8 cellular contexts compared by ENCODE assay signal in the genomic region with DNA sequence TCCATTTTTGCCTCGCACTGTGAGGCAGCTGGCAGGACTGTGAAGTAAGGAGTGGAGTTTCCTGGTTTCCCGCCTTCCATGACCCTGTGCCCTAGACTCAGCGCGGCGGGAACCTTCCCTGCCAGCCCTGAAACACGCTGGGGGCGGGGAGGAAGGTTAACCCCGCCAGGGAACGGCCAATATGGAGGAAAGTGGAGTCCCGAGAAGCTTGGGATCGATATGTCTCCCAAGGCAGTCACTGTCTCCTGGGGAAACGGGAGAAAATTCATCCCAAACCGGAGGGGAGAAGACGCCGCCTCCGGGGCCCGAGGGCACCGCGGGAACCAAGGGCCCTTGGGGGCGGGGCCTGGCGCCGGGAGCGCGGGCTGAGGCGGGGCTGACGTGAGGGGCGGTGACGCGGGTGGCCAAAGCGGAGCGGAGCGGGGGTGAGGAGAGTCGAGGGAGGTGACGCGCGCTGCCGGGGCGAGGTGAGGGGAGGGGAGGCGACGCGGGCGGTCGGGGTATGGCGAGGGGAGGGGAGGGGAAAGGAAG. TPM values are rescaled to one million over a fixed set of nuclear protein-coding genes. Genes with fewer than 3 reads are reported as not detected.
DNase-seq lines count a peak whose midpoint lies in the region; ATAC-seq, FAIRE-seq and TF ChIP-seq lines count a peak whose summit lies in the region.

A gene with protein sequence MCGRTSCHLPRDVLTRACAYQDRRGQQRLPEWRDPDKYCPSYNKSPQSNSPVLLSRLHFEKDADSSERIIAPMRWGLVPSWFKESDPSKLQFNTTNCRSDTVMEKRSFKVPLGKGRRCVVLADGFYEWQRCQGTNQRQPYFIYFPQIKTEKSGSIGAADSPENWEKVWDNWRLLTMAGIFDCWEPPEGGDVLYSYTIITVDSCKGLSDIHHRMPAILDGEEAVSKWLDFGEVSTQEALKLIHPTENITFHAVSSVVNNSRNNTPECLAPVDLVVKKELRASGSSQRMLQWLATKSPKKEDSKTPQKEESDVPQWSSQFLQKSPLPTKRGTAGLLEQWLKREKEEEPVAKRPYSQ (plus strand): TSS at position 432 of the 531 bp plus-strand sequence. CDS start 863 bp downstream, outside the sequence.

- TF ChIP-seq CTCF in A673 (conservative IDR thresholded peaks at IDR 0.05; ENCODE audit: low read depth, low read length): no peak
- no peak for TF ChIP-seq CTCF in chondrocyte (IDR thresholded peaks at IDR 0.05)
- no peak for TF ChIP-seq CTCF in kidney (IDR thresholded peaks at IDR 0.05; ENCODE audit: borderline replicate concordance, extremely low read depth, insufficient read depth)

- no peaks in the 10 kb centered on the region for H3K27me3 Mint-ChIP-seq in chondrocyte (ENCODE audit: low read depth)

- H3K9me3 ChIP-seq in A673 (ENCODE audit: low read depth, low read length, poor library complexity, severe bottlenecking) (no peaks in the 10 kb centered on the region), kidney (ENCODE audit: control insufficient read depth in 1 of 2, low read length in 2 of 2) (no peaks in the 10 kb centered on the region)

- peaks cover 32% of the 10 kb centered on the region for H3K36me3 Mint-ChIP-seq in chondrocyte (ENCODE audit: low read depth)

- H3K9ac ChIP-seq in kidney (ENCODE audit: low read length in 2 of 2): peak within 1 kb of the TSS; percentile 67 to 88

- BruUV-seq in A673 (replicated peaks; lab: Mats Ljungman, UMichigan): no TSS peak

- POLR2A ChIA-PET in A673 (lab: Charles Lee; ENCODE audit: low non-redundant PET): interaction anchor here (0.6 kb wide), 1 partner anchor 157 kb away, joined by 13 read pairs; no protein-coding TSS in a partner anchor

- DNase-seq in A673 (ENCODE audit: low spot score): peak; percentile 93
- DNase-seq in NCI-H524 treated with DMSO at 0.1 percent for 48 hours (lab: John Stamatoyannopoulos, UW): peak; percentile 38
- DNase-seq in activated CD4-positive, alpha-beta T cell treated with anti-CD3 and anti-CD28 coated beads for 4 hours: peak; percentile 95 to 96
- peak; percentile 97 for DNase-seq in chondrocyte (ENCODE audit: low spot score)
- peak; percentile 98 for DNase-seq in kidney
- peak; percentile 87 to 93 for DNase-seq in stimulated activated CD4-positive, alpha-beta T cell treated with anti-CD3 and anti-CD28 coated beads, Interleukin-15, amount 100 ng/mL, for 1 hour (ENCODE audit: low read depth in 1 of 2, low spot score in 1 of 2)

- H3K4me1 Mint-ChIP-seq in chondrocyte (ENCODE audit: low read depth): peaks cover 21% of the 10 kb centered on the region

- H3K9me3 Mint-ChIP-seq in chondrocyte (ENCODE audit: low read depth): no peaks in the 10 kb centered on the region

- intact Hi-C loops in A673 (cut with micrococcal nuclease; ENCODE audit: unreplicated experiment) (no loop called here), kidney (cut with DNase I) (no loop called here)

- H3K4me3 Mint-ChIP-seq in chondrocyte (ENCODE audit: unreplicated experiment): peak within 1 kb of the TSS; percentile 96

- ATAC-seq in GM19035 (IDR thresholded peaks at IDR 0.05; ENCODE audit: unreplicated experiment) (peak; percentile 49), HG03439 (IDR thresholded peaks at IDR 0.05; ENCODE audit: unreplicated experiment) (peak; percentile 39)

- H3K4me3 ChIP-seq in A673 (ENCODE audit: low read depth, low read length, poor library complexity, severe bottlenecking) (peak within 1 kb of the TSS; percentile 93), kidney (ENCODE audit: low read length in 2 of 2) (peak within 1 kb of the TSS; percentile 81 to 84)

- H3K4me1 ChIP-seq in A673 (ENCODE audit: insufficient read depth, low read length, poor library complexity, severe bottlenecking) (peaks cover 17% of the 10 kb centered on the region), kidney (ENCODE audit: control insufficient read depth in 1 of 2, insufficient read depth in 1 of 2, low read depth in 1 of 2, low read length in 2 of 2) (peaks cover 6 to 9% of the 10 kb centered on the region in 2 donors)

- H3K27me3 ChIP-seq in A673 (replicated peaks; ENCODE audit: insufficient read depth, low read depth, low read length, poor library complexity): no peaks in the 10 kb centered on the region

- H3K27ac Mint-ChIP-seq in chondrocyte (ENCODE audit: unreplicated experiment): peak within 1 kb of the TSS; percentile 97

- no peak for FAIRE-seq in kidney (lab: Jason Lieb, UNC)

- H3K36me3 ChIP-seq in A673 (ENCODE audit: insufficient read depth, low read length, poor library complexity, severe bottlenecking) (peaks cover 36% of the 10 kb centered on the region), kidney (ENCODE audit: control insufficient read depth in 1 of 2, insufficient read depth in 2 of 2, low read length in 2 of 2) (peaks cover 20 to 31% of the 10 kb centered on the region in 2 donors)

- CTCF ChIA-PET in A673 (lab: Charles Lee): no interaction called here

- peak within 1 kb of the TSS; percentile 84 for H3K27ac ChIP-seq in A673 (ENCODE audit: low read depth, low read length, poor library complexity, severe bottlenecking)
- H3K27ac ChIP-seq in kidney (ENCODE audit: low read depth in 2 of 2, low read length in 2 of 2): peak within 1 kb of the TSS; percentile 92 to 95

RNA-seq across cellular contexts. Expression of the gene that starts here (rescaled TPM):
- total RNA-seq in A673 (2021): 46.3 and 52.2 TPM in 2 replicates
- total RNA-seq in chondrocyte: 21.6 to 25.9 TPM (median 22.7 TPM) in 3 replicates
- total RNA-seq in kidney: 40.1 TPM
- 37.4 TPM for polyA plus RNA-seq in kidney (ENCODE audit: insufficient read depth, low read depth, low replicate concordance)

Comparison
In these comparisons a context has a peak if more than half of its experiments do, and no peak if none do; other contexts are left out.
1. Peak in every context shown above with its lines: DNase-seq, ATAC-seq, H3K4me3 ChIP-seq and H3K27ac ChIP-seq.
2. DNase-seq: peak in every context shown above with its lines; median percentile 98 in kidney; 97 in chondrocyte; 96 in activated CD4-positive, alpha-beta T cell treated with anti-CD3 and anti-CD28 coated beads for 4 hours; 93 in A673; 90 in stimulated activated CD4-positive, alpha-beta T cell treated with anti-CD3 and anti-CD28 coated beads, Interleukin-15, amount 100 ng/mL, for 1 hour; 38 in NCI-H524 treated with DMSO at 0.1 percent for 48 hours.